9 cellular contexts compared by ENCODE assay signal in genomic region chr10:125038637-125039036, GRCh38.
DNase-seq lines count a peak whose midpoint lies in the region; ATAC-seq and TF ChIP-seq lines count a peak whose summit lies in the region.
"Had no signal": no experiment of that assay in that cellular context is flagged by ENCODE, and none has a peak within 500 bp of the region (broad histone marks: within the 10 kb centered on the region; RNA-seq: fewer than 3 reads in every experiment).

No MANE protein-coding gene starts in this region.

- no CpG with 5 or more reads among the region's 8 CpGs for WGBS in neuronal stem cell (ENCODE audit: extremely low coverage in 2 of 2, insufficient read length in 2 of 2, insufficient replicate concordance in 1 of 2), 2 donors

- peaks cover 8% of the 10 kb centered on the region for H3K79me1 ChIP-seq in neuronal stem cell (ENCODE audit: low read depth, low read length)

- no peak overlapping the region for H2AK5ac ChIP-seq in neuronal stem cell (ENCODE audit: low read depth, low read length)

- peaks cover 2 to 58% of the 10 kb centered on the region in 2 donors for H3K36me3 ChIP-seq in neuronal stem cell (replicated peaks in 1 of 2; ENCODE audit: control insufficient read depth in 2 of 2, insufficient read depth in 2 of 2, low read length in 2 of 2)
- peaks cover 2% of the 10 kb centered on the region; the same call in 1 of the 2 replicates for H3K36me3 ChIP-seq in SJCRH30
- no peaks in the 10 kb centered on the region for H3K36me3 ChIP-seq in effector memory CD4-positive, alpha-beta T cell (ENCODE audit: control insufficient read depth, insufficient read depth, low read length)

- H3K9ac ChIP-seq in neuronal stem cell (ENCODE audit: low read depth, low read length, poor library complexity): no peak overlapping the region

- H2BK12ac ChIP-seq in neuronal stem cell (ENCODE audit: low read length): no peak overlapping the region

- H3K23ac ChIP-seq in neuronal stem cell (ENCODE audit: low read depth, low read length, poor library complexity): no peak overlapping the region

- H3K27ac ChIP-seq in neuronal stem cell (replicated peaks; ENCODE audit: low read length) (no peak overlapping the region), SJCRH30 (no peak overlapping the region)
- no peak overlapping the region for H3K27ac ChIP-seq in effector memory CD4-positive, alpha-beta T cell (ENCODE audit: insufficient read depth, low read length, poor library complexity, severe bottlenecking)
- H3K27ac ChIP-seq: tibial nerve had no signal

- H3K14ac ChIP-seq in neuronal stem cell (ENCODE audit: low read length): no peak overlapping the region

- H3K18ac ChIP-seq in neuronal stem cell (ENCODE audit: low read length): peak overlapping the region; percentile 21

- H3K27me3 ChIP-seq in neuronal stem cell (ENCODE audit: control insufficient read depth in 3 of 3, insufficient read depth in 3 of 3, low read depth in 1 of 3, low read length in 3 of 3): no peaks in the 10 kb centered on the region
- no peaks in the 10 kb centered on the region for H3K27me3 ChIP-seq in SJCRH30
- H3K27me3 ChIP-seq in effector memory CD4-positive, alpha-beta T cell (replicated peaks; ENCODE audit: control insufficient read depth, insufficient read depth, low read length, poor library complexity, severe bottlenecking): no peaks in the 10 kb centered on the region
- H3K27me3 ChIP-seq: tibial nerve had no signal

- H2AFZ ChIP-seq in neuronal stem cell (ENCODE audit: low read length): no peak overlapping the region

- H4K91ac ChIP-seq in neuronal stem cell (ENCODE audit: low read depth, low read length, poor library complexity): no peak overlapping the region

- DNase-seq in EH (ENCODE audit: low read depth): peak; percentile 52
- peak; percentile 1 for DNase-seq in NCI-H69 (lab: John Stamatoyannopoulos, UW)
- DNase-seq in erythroblast (lab: John Stamatoyannopoulos, UW): peak; percentile 45 to 58
- no peak for DNase-seq in neuronal stem cell (ENCODE audit: low spot score)
- no peak for DNase-seq in activated CD4-positive, alpha-beta T cell treated with anti-CD3 and anti-CD28 coated beads for 1 hour
- DNase-seq in SJCRH30: no peak
- no peak for DNase-seq in effector memory CD4-positive, alpha-beta T cell

- ATAC-seq in HG03175 (IDR thresholded peaks at IDR 0.05; ENCODE audit: unreplicated experiment): no peak

- H3K9me3 ChIP-seq in neuronal stem cell (replicated peaks in 1 of 2; ENCODE audit: control insufficient read depth in 2 of 2, insufficient read depth in 1 of 2, low read depth in 1 of 2, low read length in 2 of 2): no peaks in the 10 kb centered on the region
- H3K9me3 ChIP-seq in SJCRH30 (replicated peaks): no peaks in the 10 kb centered on the region
- no peaks in the 10 kb centered on the region for H3K9me3 ChIP-seq in effector memory CD4-positive, alpha-beta T cell (ENCODE audit: control insufficient read depth, low read length)
- H3K9me3 ChIP-seq: tibial nerve had no signal

- peak overlapping the region; percentile 43 for H2BK5ac ChIP-seq in neuronal stem cell (ENCODE audit: low read length)

- H3K4ac ChIP-seq in neuronal stem cell (ENCODE audit: low read length): no peak overlapping the region

- H3K4me1 ChIP-seq in neuronal stem cell (ENCODE audit: control insufficient read depth in 2 of 2, insufficient read depth in 1 of 2, low read depth in 1 of 2, low read length in 2 of 2) (peaks cover 7 to 20% of the 10 kb centered on the region in 2 donors), SJCRH30 (peaks cover 18% of the 10 kb centered on the region)
- no peaks in the 10 kb centered on the region for H3K4me1 ChIP-seq in effector memory CD4-positive, alpha-beta T cell (ENCODE audit: control insufficient read depth, insufficient read depth, low read length, poor library complexity, severe bottlenecking)

- no peak overlapping the region for H3K4me2 ChIP-seq in neuronal stem cell (ENCODE audit: insufficient read depth, low read length, poor library complexity, severe bottlenecking)

- no peak overlapping the region for H4K8ac ChIP-seq in neuronal stem cell (ENCODE audit: low read depth, low read length)

- H3K4me3 ChIP-seq in neuronal stem cell (ENCODE audit: low read length in 2 of 2) (no peak overlapping the region), SJCRH30 (no peak overlapping the region)
- H3K4me3 ChIP-seq in effector memory CD4-positive, alpha-beta T cell (ENCODE audit: insufficient read depth, low read depth, low read length, poor library complexity, severe bottlenecking): no peak overlapping the region
- H3K4me3 ChIP-seq: tibial nerve had no signal

- TF ChIP-seq POLR2A in erythroblast (IDR thresholded peaks at IDR 0.05; ENCODE audit: low read length): no peak

- H2BK15ac ChIP-seq in neuronal stem cell (ENCODE audit: low read length): no peak overlapping the region

- no peak overlapping the region for H2BK120ac ChIP-seq in neuronal stem cell (ENCODE audit: low read depth, low read length)

Comparison
In these comparisons a context has a peak if more than half of its experiments do, and no peak if none do; other contexts are left out.
1. DNase-seq: peak in EH (single experiment), NCI-H69 (single experiment) and erythroblast (2 of 2); none in neuronal stem cell (single experiment), activated CD4-positive, alpha-beta T cell treated with anti-CD3 and anti-CD28 coated beads for 1 hour (single experiment), SJCRH30 (0 of 2) and effector memory CD4-positive, alpha-beta T cell (0 of 3).